2 cellular contexts compared by ENCODE assay signal in the genomic region with DNA sequence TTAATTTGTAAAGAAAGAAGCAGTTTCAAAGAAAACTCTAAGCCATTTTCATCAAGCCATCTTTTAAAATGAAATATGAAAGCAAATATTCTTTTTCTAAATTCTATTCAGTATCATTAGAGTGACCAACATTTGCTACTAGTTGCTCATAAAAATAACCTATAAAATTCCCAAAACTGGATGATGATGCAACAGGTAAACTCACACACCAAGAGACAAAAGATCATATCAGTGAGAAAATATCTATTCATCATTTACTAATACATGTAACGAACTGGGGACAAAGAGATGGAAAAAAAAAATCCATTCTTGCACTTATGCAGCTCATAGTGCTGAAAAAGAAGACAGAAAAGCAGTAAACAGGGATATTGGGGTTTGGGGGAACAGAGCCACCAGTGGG.
A peak's percentile ranks its signal among the peaks of the same experiment; 100 is the strongest.
TF ChIP-seq lines count a peak whose summit lies in the region.

No MANE protein-coding gene starts in this region.

TF ChIP-seq in HEK293, 187 proteins besides CTCF, POLR2A, EP300 and RAD21:
- TF ChIP-seq SCRT2 (tag by site-specific recombination; IDR thresholded peaks at IDR 0.05) (peak; percentile 60; the same call in 1 of the 2 replicates), ZBTB21 (tag by site-specific recombination; IDR thresholded peaks at IDR 0.05) (no peak)

TF ChIP-seq in K562, 482 proteins besides CTCF, POLR2A, EP300 and RAD21:
- TF ChIP-seq FOXA3 (CRISPR knock-in tag; conservative IDR thresholded peaks at IDR 0.05 in 1 of 2, IDR thresholded peaks at IDR 0.05 in 1 of 2) (no peak), CEBPG (CRISPR knock-in tag; IDR thresholded peaks at IDR 0.05) (no peak), CEBPG (tag; conservative IDR thresholded peaks at IDR 0.05 in 1 of 2, IDR thresholded peaks at IDR 0.05 in 1 of 2) (peak in 1 of 2 experiments; percentile 31; a peak in 1 of 4 replicates), HSF4 (CRISPR knock-in tag; IDR thresholded peaks at IDR 0.05; ENCODE audit: borderline replicate concordance) (no peak)
- TF ChIP-seq, protein P1, sequence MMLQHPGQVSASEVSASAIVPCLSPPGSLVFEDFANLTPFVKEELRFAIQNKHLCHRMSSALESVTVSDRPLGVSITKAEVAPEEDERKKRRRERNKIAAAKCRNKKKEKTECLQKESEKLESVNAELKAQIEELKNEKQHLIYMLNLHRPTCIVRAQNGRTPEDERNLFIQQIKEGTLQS (IDR thresholded peaks at IDR 0.05): peak; percentile 23; the same call in 1 of the 2 replicates
- TF ChIP-seq, protein P1 (CRISPR knock-in tag; conservative IDR thresholded peaks at IDR 0.05): no peak
